10 cellular contexts compared by ENCODE assay signal in genomic region chr4:183335369-183335940, GRCh38. TPM values are rescaled to one million over a fixed set of nuclear protein-coding genes. Genes with fewer than 3 reads are reported as not detected.
DNase-seq lines count a peak whose midpoint lies in the region; ATAC-seq, FAIRE-seq and TF ChIP-seq lines count a peak whose summit lies in the region.
"Had no signal": no experiment of that assay in that cellular context is flagged by ENCODE, and none has a peak within 500 bp of the region (broad histone marks: within the 10 kb centered on the region; RNA-seq: fewer than 3 reads in every experiment).

No MANE protein-coding gene starts in this region.

- H3K4me1 Mint-ChIP-seq in astrocyte (ENCODE audit: low read depth, unreplicated experiment), result peaks cover 24% of the 10 kb centered on the region

- peak; percentile 73 for DNase-seq in AG08395 (ENCODE audit: low spot score)
- peak; percentile 34 for DNase-seq in HT-29 (ENCODE audit: low spot score)
- DNase-seq in astrocyte (ENCODE audit: low read depth), result peak; percentile 94
- peak; percentile 11 for DNase-seq in left lobe of liver (ENCODE audit: low spot score)
- no peak for DNase-seq in HuH-7 (ENCODE audit: low spot score)
- DNase-seq in dorsolateral prefrontal cortex, result no peak
- no peak for DNase-seq in NCI-H187 treated with DMSO at 0.1 percent for 48 hours (lab: John Stamatoyannopoulos, UW)

- peaks cover 4% of the 10 kb centered on the region for H3K27me3 Mint-ChIP-seq in astrocyte (ENCODE audit: low read depth, unreplicated experiment)

- no peak overlapping the region for H3K9ac ChIP-seq in astrocyte (ENCODE audit: low read length)

- H3K79me2 ChIP-seq in astrocyte (ENCODE audit: insufficient read depth, low read length), result no peaks in the 10 kb centered on the region

- peaks cover 15% of the 10 kb centered on the region for H3K4me1 ChIP-seq in astrocyte (ENCODE audit: insufficient read depth, low read length)
- H3K4me1 ChIP-seq: ascending aorta had no signal

- H2AFZ ChIP-seq in astrocyte (ENCODE audit: low read depth, low read length), result no peak overlapping the region

- no peaks in the 10 kb centered on the region for H3K36me3 ChIP-seq in astrocyte (ENCODE audit: insufficient read depth, low read length)
- H3K36me3 ChIP-seq: ascending aorta had no signal

- intact Hi-C loops in dorsolateral prefrontal cortex (cut with DNase I), result no loop called here

- no peaks in the 10 kb centered on the region for H3K9me3 ChIP-seq in astrocyte (ENCODE audit: insufficient read depth, low read depth, low read length)
- H3K9me3 ChIP-seq: ascending aorta had no signal

- no peaks in the 10 kb centered on the region for H3K9me3 Mint-ChIP-seq in astrocyte (ENCODE audit: unreplicated experiment)

- no peaks in the 10 kb centered on the region for H3K36me3 Mint-ChIP-seq in astrocyte (ENCODE audit: low read depth, unreplicated experiment)

- peak; percentile 100 for FAIRE-seq in astrocyte (lab: Jason Lieb, UNC)

- peak overlapping the region; percentile 67 for H3K27ac Mint-ChIP-seq in astrocyte (ENCODE audit: unreplicated experiment)

- H3K27ac ChIP-seq in astrocyte (ENCODE audit: low read depth, low read length), result peak overlapping the region; percentile 61
- H3K27ac ChIP-seq in dorsolateral prefrontal cortex, result no peak overlapping the region
- H3K27ac ChIP-seq: ascending aorta had no signal

- no peaks in the 10 kb centered on the region for H4K20me1 ChIP-seq in astrocyte (ENCODE audit: insufficient read depth, low read length)

- no peak for TF ChIP-seq CTCF in astrocyte (IDR thresholded peaks at IDR 0.05; ENCODE audit: insufficient read depth, low read depth, low read length)
- no peak for TF ChIP-seq CTCF in dorsolateral prefrontal cortex (IDR thresholded peaks at IDR 0.05 in 54 of 56, conservative IDR thresholded peaks at IDR 0.05 in 2 of 56; ENCODE audit: low read depth in 1 of 56, partially characterized antibody in 56 of 56)

- no peak overlapping the region for H3K4me3 Mint-ChIP-seq in astrocyte (ENCODE audit: unreplicated experiment)

- no peaks in the 10 kb centered on the region for H3K27me3 ChIP-seq in astrocyte (ENCODE audit: insufficient read depth, low read length)
- H3K27me3 ChIP-seq in dorsolateral prefrontal cortex, result no peaks in the 10 kb centered on the region
- H3K27me3 ChIP-seq: ascending aorta had no signal

- H3K4me3 ChIP-seq in astrocyte (ENCODE audit: insufficient read depth, low read depth, low read length) (no peak overlapping the region), dorsolateral prefrontal cortex (no peak overlapping the region)
- H3K4me3 ChIP-seq: ascending aorta had no signal

- no peak for ATAC-seq in left lobe of liver
- ATAC-seq in GM18909 (IDR thresholded peaks at IDR 0.05; ENCODE audit: poor library complexity, unreplicated experiment), result no peak

- H3K4me2 ChIP-seq in astrocyte (ENCODE audit: low read length), result peak overlapping the region; percentile 35

RNA-seq across cellular contexts. Expression of gene CLDN24, which starts 13.2 kb away (rescaled TPM):
- total RNA-seq in HT-29 (2014; rRNA removed; shearing (Covaris generic)), result not detected in 2 replicates
- total RNA-seq in astrocyte (not detected in 2 replicates), left lobe of liver (not detected), dorsolateral prefrontal cortex (1 to 10 TPM in 1 of 120 experiments, under 1 TPM in 1, not detected in 118; 0.59 to 1.1 TPM)
- total RNA-seq: ascending aorta, lower leg skin had no signal

RNA-seq across cellular contexts. Expression of gene CLDN22, which starts 15.4 kb away (rescaled TPM):
- not detected in 2 replicates for total RNA-seq in HT-29 (2014; rRNA removed; shearing (Covaris generic))
- total RNA-seq in astrocyte (not detected in 2 replicates), left lobe of liver (not detected), dorsolateral prefrontal cortex (not detected)
- total RNA-seq: ascending aorta, lower leg skin had no signal

Comparison
In these comparisons a context has a peak if more than half of its experiments do, and no peak if none do; other contexts are left out.
1. DNase-seq: peak in AG08395 (single experiment), HT-29 (single experiment), astrocyte (single experiment) and left lobe of liver (single experiment); none in HuH-7 (single experiment), dorsolateral prefrontal cortex (0 of 10) and NCI-H187 treated with DMSO at 0.1 percent for 48 hours (single experiment).